In genomic region chr3:46959169-46959515, GRCh38 we compare ENCODE assay signal across 9 cellular contexts. TPM values are rescaled to one million over a fixed set of nuclear protein-coding genes. Genes with fewer than 3 reads are reported as not detected.
DNase-seq lines count a peak whose midpoint lies in the region; ATAC-seq and TF ChIP-seq lines count a peak whose summit lies in the region.
"Had no signal": no experiment of that assay in that cellular context is flagged by ENCODE, and none has a peak within 500 bp of the region (broad histone marks: within the 10 kb centered on the region; RNA-seq: fewer than 3 reads in every experiment).

No MANE protein-coding gene starts in this region.

- H3K9me3 Mint-ChIP-seq in activated T-cell treated with anti-CD3 and anti-CD28 coated beads, Interleukin-2, amount 50 U/mL, for 24 hours, result no peaks in the 10 kb centered on the region

- no peaks in the 10 kb centered on the region for H3K9me3 ChIP-seq in right cardiac atrium (ENCODE audit: control insufficient read depth, low read length)

- 74% methylated on average over 6 of the region's 6 CpGs for WGBS in right cardiac atrium

- peaks cover 89% of the 10 kb centered on the region for H3K4me1 Mint-ChIP-seq in activated T-cell treated with anti-CD3 and anti-CD28 coated beads, Interleukin-2, amount 50 U/mL, for 24 hours (ENCODE audit: low read depth)

- H3K27me3 Mint-ChIP-seq in activated T-cell treated with anti-CD3 and anti-CD28 coated beads, Interleukin-2, amount 50 U/mL, for 24 hours, result no peaks in the 10 kb centered on the region

- peak; percentile 31 for DNase-seq in MV-4-11 (lab: John Stamatoyannopoulos, UW)
- DNase-seq in activated T-cell treated with anti-CD3 and anti-CD28 coated beads, Interleukin-2, amount 50 U/mL, for 24 hours, result peak; percentile 70
- DNase-seq in right cardiac atrium, result no peak
- peak; percentile 63 for DNase-seq in stimulated activated CD4-positive, alpha-beta T cell treated with anti-CD3 and anti-CD28 coated beads, Interleukin-4, amount 100 ng/mL, for 24 hours
- no peak for DNase-seq in DMS79 (lab: John Stamatoyannopoulos, UW)
- no peak for DNase-seq in HPDE6-E6E7 (ENCODE audit: extremely low spot score)
- DNase-seq in superior temporal gyrus (ENCODE audit: extremely low spot score), result no peak
- DNase-seq: NCI-H1048 had no signal

- H3K4me1 ChIP-seq in right cardiac atrium (ENCODE audit: control insufficient read depth, insufficient read depth, low read length), result peaks cover 41% of the 10 kb centered on the region

- intact Hi-C loops in right cardiac atrium (cut with DNase I), result no loop called here

- H3K27ac Mint-ChIP-seq in activated T-cell treated with anti-CD3 and anti-CD28 coated beads, Interleukin-2, amount 50 U/mL, for 24 hours, result peak overlapping the region; percentile 97

- H3K27ac ChIP-seq in right cardiac atrium (ENCODE audit: low read length), result peak overlapping the region; percentile 32

- H3K4me3 Mint-ChIP-seq in activated T-cell treated with anti-CD3 and anti-CD28 coated beads, Interleukin-2, amount 50 U/mL, for 24 hours, result peak overlapping the region; percentile 58

- ATAC-seq in right cardiac atrium (no peak), SK-N-SH treated with all-trans-retinoic acid at 6 μM for 48 hours (no peak)

- H3K36me3 Mint-ChIP-seq in activated T-cell treated with anti-CD3 and anti-CD28 coated beads, Interleukin-2, amount 50 U/mL, for 24 hours (ENCODE audit: low read depth), result peaks cover 60% of the 10 kb centered on the region

- H3K4me3 ChIP-seq in right cardiac atrium (ENCODE audit: low read length), result no peak overlapping the region

- no peaks in the 10 kb centered on the region for H3K27me3 ChIP-seq in right cardiac atrium (ENCODE audit: control insufficient read depth, insufficient read depth)

TF ChIP-seq in SK-N-SH treated with all-trans-retinoic acid at 6 μM for 48 hours, 23 proteins besides CTCF, POLR2A, EP300 and RAD21:
- TF ChIP-seq ZFP30 (CRISPR knock-in tag; IDR thresholded peaks at IDR 0.05) (no peak), TOX (CRISPR knock-in tag; IDR thresholded peaks at IDR 0.05; ENCODE audit: borderline replicate concordance) (no peak), TCF4 (CRISPR knock-in tag; IDR thresholded peaks at IDR 0.05; ENCODE audit: borderline replicate concordance) (no peak), ESRRG (CRISPR knock-in tag; IDR thresholded peaks at IDR 0.05) (no peak), ARNTL (CRISPR knock-in tag; IDR thresholded peaks at IDR 0.05; ENCODE audit: borderline replicate concordance, low read depth) (no peak), ZC3H10 (CRISPR knock-in tag; IDR thresholded peaks at IDR 0.05) (no peak), PATZ1 (CRISPR knock-in tag; IDR thresholded peaks at IDR 0.05; ENCODE audit: borderline replicate concordance) (no peak), SNAI2 (CRISPR knock-in tag; IDR thresholded peaks at IDR 0.05) (no peak), ZFP3 (CRISPR knock-in tag; IDR thresholded peaks at IDR 0.05) (no peak), BACH2 (CRISPR knock-in tag; IDR thresholded peaks at IDR 0.05; ENCODE audit: borderline replicate concordance) (no peak), ZNF70 (CRISPR knock-in tag; IDR thresholded peaks at IDR 0.05) (no peak), CSDC2 (CRISPR knock-in tag; IDR thresholded peaks at IDR 0.05) (no peak), CSRNP3 (CRISPR knock-in tag; IDR thresholded peaks at IDR 0.05) (no peak), ZNF8 (CRISPR knock-in tag; IDR thresholded peaks at IDR 0.05) (no peak), RARB (CRISPR knock-in tag; IDR thresholded peaks at IDR 0.05) (no peak), PPARA (CRISPR knock-in tag; IDR thresholded peaks at IDR 0.05; ENCODE audit: borderline replicate concordance) (no peak), POU6F1 (CRISPR knock-in tag; IDR thresholded peaks at IDR 0.05; ENCODE audit: borderline replicate concordance, low read depth) (no peak), GLIS3 (CRISPR knock-in tag; IDR thresholded peaks at IDR 0.05) (no peak), ZNF565 (CRISPR knock-in tag; conservative IDR thresholded peaks at IDR 0.05; ENCODE audit: low read depth) (no peak)
- TF ChIP-seq, protein P1, sequence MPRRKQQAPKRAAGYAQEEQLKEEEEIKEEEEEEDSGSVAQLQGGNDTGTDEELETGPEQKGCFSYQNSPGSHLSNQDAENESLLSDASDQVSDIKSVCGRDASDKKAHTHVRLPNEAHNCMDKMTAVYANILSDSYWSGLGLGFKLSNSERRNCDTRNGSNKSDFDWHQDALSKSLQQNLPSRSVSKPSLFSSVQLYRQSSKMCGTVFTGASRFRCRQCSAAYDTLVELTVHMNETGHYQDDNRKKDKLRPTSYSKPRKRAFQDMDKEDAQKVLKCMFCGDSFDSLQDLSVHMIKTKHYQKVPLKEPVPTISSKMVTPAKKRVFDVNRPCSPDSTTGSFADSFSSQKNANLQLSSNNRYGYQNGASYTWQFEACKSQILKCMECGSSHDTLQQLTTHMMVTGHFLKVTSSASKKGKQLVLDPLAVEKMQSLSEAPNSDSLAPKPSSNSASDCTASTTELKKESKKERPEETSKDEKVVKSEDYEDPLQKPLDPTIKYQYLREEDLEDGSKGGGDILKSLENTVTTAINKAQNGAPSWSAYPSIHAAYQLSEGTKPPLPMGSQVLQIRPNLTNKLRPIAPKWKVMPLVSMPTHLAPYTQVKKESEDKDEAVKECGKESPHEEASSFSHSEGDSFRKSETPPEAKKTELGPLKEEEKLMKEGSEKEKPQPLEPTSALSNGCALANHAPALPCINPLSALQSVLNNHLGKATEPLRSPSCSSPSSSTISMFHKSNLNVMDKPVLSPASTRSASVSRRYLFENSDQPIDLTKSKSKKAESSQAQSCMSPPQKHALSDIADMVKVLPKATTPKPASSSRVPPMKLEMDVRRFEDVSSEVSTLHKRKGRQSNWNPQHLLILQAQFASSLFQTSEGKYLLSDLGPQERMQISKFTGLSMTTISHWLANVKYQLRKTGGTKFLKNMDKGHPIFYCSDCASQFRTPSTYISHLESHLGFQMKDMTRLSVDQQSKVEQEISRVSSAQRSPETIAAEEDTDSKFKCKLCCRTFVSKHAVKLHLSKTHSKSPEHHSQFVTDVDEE (CRISPR knock-in tag; IDR thresholded peaks at IDR 0.05), result no peak

RNA-seq across cellular contexts. Expression of gene CCDC12, which starts 17.4 kb away (rescaled TPM):
- 10 to 100 TPM; 31.2 to 37.7 (median 34.2) TPM for total RNA-seq in right cardiac atrium
- 58.0 TPM for polyA plus RNA-seq in right cardiac atrium

RNA-seq across cellular contexts. Expression of gene NBEAL2, which starts 20.3 kb away (rescaled TPM):
- 10 to 100 TPM; 15.9 to 20.1 (median 17.3) TPM for total RNA-seq in right cardiac atrium
- polyA plus RNA-seq in right cardiac atrium, result 13.7 TPM

Comparison
In these comparisons a context has a peak if more than half of its experiments do, and no peak if none do; other contexts are left out.
1. DNase-seq: peak in MV-4-11 (single experiment), activated T-cell treated with anti-CD3 and anti-CD28 coated beads, Interleukin-2, amount 50 U/mL, for 24 hours (single experiment) and stimulated activated CD4-positive, alpha-beta T cell treated with anti-CD3 and anti-CD28 coated beads, Interleukin-4, amount 100 ng/mL, for 24 hours (single experiment); none in right cardiac atrium (0 of 3), DMS79 (single experiment), HPDE6-E6E7 (single experiment) and superior temporal gyrus (single experiment).